8 cellular contexts compared by ENCODE assay signal in genomic region chr19:17205237-17206140, GRCh38. TPM values are rescaled to one million over a fixed set of nuclear protein-coding genes. Genes with fewer than 3 reads are reported as not detected.
A peak's percentile ranks its signal among the peaks of the same experiment; 100 is the strongest.
DNase-seq lines count a peak whose midpoint lies in the region; ATAC-seq and TF ChIP-seq lines count a peak whose summit lies in the region.

No MANE protein-coding gene starts in this region.

- peak; percentile 83 for TF ChIP-seq CTCF in epithelial cell of proximal tubule (conservative IDR thresholded peaks at IDR 0.05; ENCODE audit: low read depth, low read length)
- peak; percentile 56 for TF ChIP-seq CTCF in neural cell (IDR thresholded peaks at IDR 0.05; ENCODE audit: poor library complexity, severe bottlenecking)

- H2AFZ ChIP-seq in neural cell (ENCODE audit: low read depth, low read length): no peak overlapping the region

- H4K20me1 ChIP-seq in neural cell (ENCODE audit: insufficient read depth): no peaks in the 10 kb centered on the region

- H3K27ac ChIP-seq in neural cell (ENCODE audit: low read length) (no peak overlapping the region), aorta (ENCODE audit: low read depth in 1 of 2, low read length in 2 of 2) (no peak overlapping the region)

- H3K9me2 ChIP-seq in neural cell (ENCODE audit: insufficient read depth, low read length): no peaks in the 10 kb centered on the region

- no peaks in the 10 kb centered on the region for H3K36me3 ChIP-seq in neural cell (ENCODE audit: insufficient read depth, low read length)
- peaks cover 0 to 9% of the 10 kb centered on the region in 2 donors for H3K36me3 ChIP-seq in aorta (ENCODE audit: control insufficient read depth in 1 of 2, insufficient read depth in 2 of 2, low read length in 1 of 2)

- no peaks in the 10 kb centered on the region for H3K79me2 ChIP-seq in neural cell (replicated peaks; ENCODE audit: insufficient read depth, low read length)

- H3K4me3 ChIP-seq in epithelial cell of proximal tubule (ENCODE audit: low read depth, low read length) (no peak overlapping the region), neural cell (ENCODE audit: low read length) (no peak overlapping the region), aorta (ENCODE audit: low read length in 2 of 2) (no peak overlapping the region)

- DNase-seq in DMS 273 (lab: John Stamatoyannopoulos, UW; ENCODE audit: unreplicated experiment) (peak; percentile 75), DMS 273 treated with DMSO at 0.1 percent for 48 hours (lab: John Stamatoyannopoulos, UW) (no peak), NCI-H2196 treated with DMSO at 0.1 percent for 48 hours (lab: John Stamatoyannopoulos, UW; ENCODE audit: unreplicated experiment) (peak; percentile 64), epithelial cell of proximal tubule (ENCODE audit: low read depth) (no peak), aorta (no peak)
- DNase-seq in activated CD8-positive, alpha-beta memory T cell treated with anti-CD3 and anti-CD28 coated beads, Interleukin-2, amount 50 U/mL, for 4 hours: peak; percentile 63

- TF ChIP-seq EP300 in neural cell (conservative IDR thresholded peaks at IDR 0.05; ENCODE audit: poor library complexity, severe bottlenecking): no peak

- intact Hi-C loops in aorta (cut with DNase I): no loop called here

- no peak overlapping the region for H3K4me2 ChIP-seq in neural cell (ENCODE audit: low read length)

- 80 to 81% methylated on average over 27 of the region's 27 CpGs for WGBS in aorta, 2 donors

- no peaks in the 10 kb centered on the region for H3K27me3 ChIP-seq in neural cell (ENCODE audit: insufficient read depth, low read depth, low read length)
- no peaks in the 10 kb centered on the region for H3K27me3 ChIP-seq in aorta (ENCODE audit: control insufficient read depth in 1 of 2, insufficient read depth in 2 of 2, low read length in 1 of 2)

- H3K4me1 ChIP-seq in aorta (ENCODE audit: control insufficient read depth in 1 of 2, insufficient read depth in 2 of 2, low read length in 2 of 2): no peaks in the 10 kb centered on the region

- TF ChIP-seq RAD21 in neural cell (conservative IDR thresholded peaks at IDR 0.05): peak; percentile 55

- H3K9me3 ChIP-seq in neural cell (ENCODE audit: low read length) (no peaks in the 10 kb centered on the region), aorta (ENCODE audit: control insufficient read depth, low read length) (no peaks in the 10 kb centered on the region)

- H3F3A ChIP-seq in neural cell (ENCODE audit: insufficient read depth, low read length, poor library complexity, severe bottlenecking): no peaks in the 10 kb centered on the region

- ATAC-seq in aorta (ENCODE audit: low FRiP score) (peak; percentile 6), GM21381 (IDR thresholded peaks at IDR 0.05; ENCODE audit: unreplicated experiment) (no peak)

- no peak overlapping the region for H3K9ac ChIP-seq in neural cell (ENCODE audit: low read length)

TF ChIP-seq in neural cell, 6 proteins besides CTCF, POLR2A, EP300 and RAD21:
- TF ChIP-seq MXI1 (conservative IDR thresholded peaks at IDR 0.05; ENCODE audit: poor library complexity, severe bottlenecking) (no peak), REST (IDR thresholded peaks at IDR 0.05; ENCODE audit: borderline replicate concordance) (no peak), SMC3 (conservative IDR thresholded peaks at IDR 0.05; ENCODE audit: poor library complexity) (peak; percentile 65)

RNA-seq across cellular contexts. Expression of gene USE1, which starts 9.7 kb away (rescaled TPM):
- total RNA-seq in epithelial cell of proximal tubule (9.0 and 25.3 TPM in 2 replicates), aorta (10 to 100 TPM; 18.7 to 24.0 TPM)
- polyA plus RNA-seq in neural cell (20.4 and 34.7 TPM in 2 replicates), aorta (10 to 100 TPM; 47.3 to 75.2 TPM)
- polyA minus RNA-seq in neural cell: 10.0 and 11.7 TPM in 2 replicates

RNA-seq across cellular contexts. Expression of gene OCEL1, which starts 20.5 kb away (rescaled TPM):
- total RNA-seq in epithelial cell of proximal tubule: 4.6 and 8.1 TPM in 2 replicates
- polyA plus RNA-seq in neural cell: 1.9 and 6.5 TPM in 2 replicates
- 2.4 and 2.9 TPM in 2 replicates for polyA minus RNA-seq in neural cell
- 10 to 100 TPM; 10.2 to 23.0 TPM for total RNA-seq in aorta
- 10 to 100 TPM; 26.1 to 26.2 TPM for polyA plus RNA-seq in aorta

RNA-seq across cellular contexts. Expression of gene NR2F6, which starts 40.2 kb away (rescaled TPM):
- total RNA-seq in epithelial cell of proximal tubule (122 and 131 TPM in 2 replicates), aorta (10 to 100 TPM; 23.1 to 27.7 TPM)
- polyA plus RNA-seq in neural cell (26.9 and 30.0 TPM in 2 replicates), aorta (10 to 100 TPM; 10.4 to 19.9 TPM)
- 24.0 and 29.7 TPM in 2 replicates for polyA minus RNA-seq in neural cell

RNA-seq across cellular contexts. Expression of gene USHBP1, which starts 59.1 kb away (rescaled TPM):
- total RNA-seq in epithelial cell of proximal tubule (not detected in 2 replicates), aorta (10 to 100 TPM in 1 of 2 donors, 1 to 10 TPM in 1; 4.6 to 12.8 TPM)
- polyA plus RNA-seq in neural cell (0.59 TPM in 1 of 2 replicates, not detected in the other), aorta (under 1 TPM; 0.13 to 0.61 TPM)
- not detected in 2 replicates for polyA minus RNA-seq in neural cell

Comparison
In these comparisons a context has a peak if more than half of its experiments do, and no peak if none do; other contexts are left out.
1. DNase-seq: peak in DMS 273 (single experiment), NCI-H2196 treated with DMSO at 0.1 percent for 48 hours (single experiment) and activated CD8-positive, alpha-beta memory T cell treated with anti-CD3 and anti-CD28 coated beads, Interleukin-2, amount 50 U/mL, for 4 hours (single experiment); none in DMS 273 treated with DMSO at 0.1 percent for 48 hours (single experiment), epithelial cell of proximal tubule (single experiment) and aorta (0 of 2).